In the genomic region with DNA sequence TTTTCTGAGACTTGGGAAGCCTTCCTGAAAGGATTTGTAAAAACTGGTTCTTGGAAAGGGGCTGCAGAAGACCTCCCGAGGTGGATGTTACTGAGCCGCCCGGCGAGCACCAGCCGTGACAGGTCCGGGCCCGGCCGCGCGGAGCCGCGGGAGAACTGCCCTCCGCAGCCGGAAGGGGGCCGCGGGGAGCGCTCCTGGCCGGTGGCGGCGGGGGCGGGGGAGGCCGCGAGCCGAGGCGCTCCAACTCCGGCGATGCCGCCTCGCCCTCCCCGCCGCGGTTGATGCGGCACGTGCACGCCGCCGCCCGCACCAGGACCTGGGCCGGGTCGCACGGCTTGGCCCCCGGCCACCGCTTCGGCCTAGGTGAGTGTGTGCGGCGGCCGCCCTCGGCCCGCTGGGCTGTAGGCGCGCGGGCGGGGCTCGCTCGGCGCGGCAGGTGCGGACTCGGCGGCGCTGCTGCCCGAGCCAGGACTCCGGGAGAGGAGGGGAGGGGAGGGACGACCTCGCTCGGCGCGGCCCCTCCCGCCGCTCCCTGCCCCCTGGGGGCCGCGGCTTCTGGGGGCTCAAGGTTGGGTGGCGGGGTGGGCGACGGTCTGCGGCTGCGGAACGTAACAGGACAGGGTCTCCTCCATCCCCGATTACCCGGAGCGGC, we compare ENCODE assay signal across 1 cellular context.
TF ChIP-seq lines count a peak whose summit lies in the region.

No MANE protein-coding gene starts in this region.

TF ChIP-seq in GM12878, 131 proteins besides CTCF, POLR2A, EP300 and RAD21 (continued from another document and continues in another):
- TF ChIP-seq, protein P1, sequence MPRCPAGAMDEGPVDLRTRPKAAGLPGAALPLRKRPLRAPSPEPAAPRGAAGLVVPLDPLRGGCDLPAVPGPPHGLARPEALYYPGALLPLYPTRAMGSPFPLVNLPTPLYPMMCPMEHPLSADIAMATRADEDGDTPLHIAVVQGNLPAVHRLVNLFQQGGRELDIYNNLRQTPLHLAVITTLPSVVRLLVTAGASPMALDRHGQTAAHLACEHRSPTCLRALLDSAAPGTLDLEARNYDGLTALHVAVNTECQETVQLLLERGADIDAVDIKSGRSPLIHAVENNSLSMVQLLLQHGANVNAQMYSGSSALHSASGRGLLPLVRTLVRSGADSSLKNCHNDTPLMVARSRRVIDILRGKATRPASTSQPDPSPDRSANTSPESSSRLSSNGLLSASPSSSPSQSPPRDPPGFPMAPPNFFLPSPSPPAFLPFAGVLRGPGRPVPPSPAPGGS (IDR thresholded peaks at IDR 0.05; ENCODE audit: borderline replicate concordance, insufficient read depth, low read depth, low read length, poor library complexity, severe bottlenecking), result no peak
- TF ChIP-seq, protein P2, sequence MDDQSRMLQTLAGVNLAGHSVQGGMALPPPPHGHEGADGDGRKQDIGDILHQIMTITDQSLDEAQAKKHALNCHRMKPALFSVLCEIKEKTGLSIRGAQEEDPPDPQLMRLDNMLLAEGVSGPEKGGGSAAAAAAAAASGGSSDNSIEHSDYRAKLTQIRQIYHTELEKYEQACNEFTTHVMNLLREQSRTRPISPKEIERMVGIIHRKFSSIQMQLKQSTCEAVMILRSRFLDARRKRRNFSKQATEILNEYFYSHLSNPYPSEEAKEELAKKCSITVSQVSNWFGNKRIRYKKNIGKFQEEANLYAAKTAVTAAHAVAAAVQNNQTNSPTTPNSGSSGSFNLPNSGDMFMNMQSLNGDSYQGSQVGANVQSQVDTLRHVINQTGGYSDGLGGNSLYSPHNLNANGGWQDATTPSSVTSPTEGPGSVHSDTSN (IDR thresholded peaks at IDR 0.05; ENCODE audit: insufficient replicate concordance, low read depth, low read length), result no peak
- TF ChIP-seq ZBED1 (IDR thresholded peaks at IDR 0.05; ENCODE audit: borderline replicate concordance) (no peak), ZNF24 (IDR thresholded peaks at IDR 0.05) (0 out of 2 replicates have a peak, but pooled peaks have one; percentile 18), SIX5 (IDR thresholded peaks at IDR 0.05; ENCODE audit: low read depth, low read length, severe bottlenecking) (no peak), LARP7 (IDR thresholded peaks at IDR 0.05) (peak; percentile 88), NR2F1 (conservative IDR thresholded peaks at IDR 0.05) (peak; percentile 66), DPF2 (IDR thresholded peaks at IDR 0.05) (peak; percentile 92), BMI1 (IDR thresholded peaks at IDR 0.05; ENCODE audit: borderline replicate concordance) (no peak), SRF (IDR thresholded peaks at IDR 0.05; ENCODE audit: low read depth in 2 of 2, low read length in 2 of 2) (no peak), TAF1 (IDR thresholded peaks at IDR 0.05; ENCODE audit: borderline replicate concordance, low read depth, low read length) (no peak), EGR1 (IDR thresholded peaks at IDR 0.05; ENCODE audit: borderline replicate concordance in 1 of 2, low read depth in 2 of 2, low read length in 2 of 2) (peak in 1 of 2 experiments; percentile 80; a peak in 1 of 3 replicates), SMC3 (IDR thresholded peaks at IDR 0.05; ENCODE audit: borderline replicate concordance, low read length) (0 out of 2 replicates have a peak, but pooled peaks have one; percentile 10), MXI1 (IDR thresholded peaks at IDR 0.05; ENCODE audit: low read depth, low read length) (0 out of 2 replicates have a peak, but pooled peaks have one; percentile 19), TBL1XR1 (IDR thresholded peaks at IDR 0.05; ENCODE audit: low read depth, low read length) (no peak), RELA (IDR thresholded peaks at IDR 0.05; ENCODE audit: borderline replicate concordance, partially characterized antibody) (no peak), BCL11A (IDR thresholded peaks at IDR 0.05; ENCODE audit: low read depth, low read length) (no peak), ZSCAN29 (IDR thresholded peaks at IDR 0.05) (peak; percentile 73), RB1 (IDR thresholded peaks at IDR 0.05; ENCODE audit: borderline replicate concordance) (peak; percentile 35; the same call in 1 of the 2 replicates), MTA3 (IDR thresholded peaks at IDR 0.05; ENCODE audit: borderline replicate concordance, low read length) (no peak), RCOR1 (conservative IDR thresholded peaks at IDR 0.05; ENCODE audit: low read depth, low read length) (no peak), BHLHE40 (IDR thresholded peaks at IDR 0.05; ENCODE audit: borderline replicate concordance in 1 of 2, low read depth in 2 of 2, low read length in 1 of 2) (peak; percentile 92 to 100), RFX5 (IDR thresholded peaks at IDR 0.05; ENCODE audit: low read depth, low read length) (no peak), TARDBP (IDR thresholded peaks at IDR 0.05; ENCODE audit: borderline replicate concordance) (no peak), SUPT20H (IDR thresholded peaks at IDR 0.05; ENCODE audit: borderline replicate concordance, control insufficient read depth, low read depth, low read length) (no peak), CHD4 (IDR thresholded peaks at IDR 0.05) (no peak), BACH1 (IDR thresholded peaks at IDR 0.05; ENCODE audit: borderline replicate concordance) (peak; percentile 49)
- TF ChIP-seq, protein P3, sequence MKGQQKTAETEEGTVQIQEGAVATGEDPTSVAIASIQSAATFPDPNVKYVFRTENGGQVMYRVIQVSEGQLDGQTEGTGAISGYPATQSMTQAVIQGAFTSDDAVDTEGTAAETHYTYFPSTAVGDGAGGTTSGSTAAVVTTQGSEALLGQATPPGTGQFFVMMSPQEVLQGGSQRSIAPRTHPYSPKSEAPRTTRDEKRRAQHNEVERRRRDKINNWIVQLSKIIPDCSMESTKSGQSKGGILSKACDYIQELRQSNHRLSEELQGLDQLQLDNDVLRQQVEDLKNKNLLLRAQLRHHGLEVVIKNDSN (IDR thresholded peaks at IDR 0.05; ENCODE audit: borderline replicate concordance, extremely low read length, insufficient read depth, low read depth, low read length), result no peak
- TF ChIP-seq, protein P4, sequence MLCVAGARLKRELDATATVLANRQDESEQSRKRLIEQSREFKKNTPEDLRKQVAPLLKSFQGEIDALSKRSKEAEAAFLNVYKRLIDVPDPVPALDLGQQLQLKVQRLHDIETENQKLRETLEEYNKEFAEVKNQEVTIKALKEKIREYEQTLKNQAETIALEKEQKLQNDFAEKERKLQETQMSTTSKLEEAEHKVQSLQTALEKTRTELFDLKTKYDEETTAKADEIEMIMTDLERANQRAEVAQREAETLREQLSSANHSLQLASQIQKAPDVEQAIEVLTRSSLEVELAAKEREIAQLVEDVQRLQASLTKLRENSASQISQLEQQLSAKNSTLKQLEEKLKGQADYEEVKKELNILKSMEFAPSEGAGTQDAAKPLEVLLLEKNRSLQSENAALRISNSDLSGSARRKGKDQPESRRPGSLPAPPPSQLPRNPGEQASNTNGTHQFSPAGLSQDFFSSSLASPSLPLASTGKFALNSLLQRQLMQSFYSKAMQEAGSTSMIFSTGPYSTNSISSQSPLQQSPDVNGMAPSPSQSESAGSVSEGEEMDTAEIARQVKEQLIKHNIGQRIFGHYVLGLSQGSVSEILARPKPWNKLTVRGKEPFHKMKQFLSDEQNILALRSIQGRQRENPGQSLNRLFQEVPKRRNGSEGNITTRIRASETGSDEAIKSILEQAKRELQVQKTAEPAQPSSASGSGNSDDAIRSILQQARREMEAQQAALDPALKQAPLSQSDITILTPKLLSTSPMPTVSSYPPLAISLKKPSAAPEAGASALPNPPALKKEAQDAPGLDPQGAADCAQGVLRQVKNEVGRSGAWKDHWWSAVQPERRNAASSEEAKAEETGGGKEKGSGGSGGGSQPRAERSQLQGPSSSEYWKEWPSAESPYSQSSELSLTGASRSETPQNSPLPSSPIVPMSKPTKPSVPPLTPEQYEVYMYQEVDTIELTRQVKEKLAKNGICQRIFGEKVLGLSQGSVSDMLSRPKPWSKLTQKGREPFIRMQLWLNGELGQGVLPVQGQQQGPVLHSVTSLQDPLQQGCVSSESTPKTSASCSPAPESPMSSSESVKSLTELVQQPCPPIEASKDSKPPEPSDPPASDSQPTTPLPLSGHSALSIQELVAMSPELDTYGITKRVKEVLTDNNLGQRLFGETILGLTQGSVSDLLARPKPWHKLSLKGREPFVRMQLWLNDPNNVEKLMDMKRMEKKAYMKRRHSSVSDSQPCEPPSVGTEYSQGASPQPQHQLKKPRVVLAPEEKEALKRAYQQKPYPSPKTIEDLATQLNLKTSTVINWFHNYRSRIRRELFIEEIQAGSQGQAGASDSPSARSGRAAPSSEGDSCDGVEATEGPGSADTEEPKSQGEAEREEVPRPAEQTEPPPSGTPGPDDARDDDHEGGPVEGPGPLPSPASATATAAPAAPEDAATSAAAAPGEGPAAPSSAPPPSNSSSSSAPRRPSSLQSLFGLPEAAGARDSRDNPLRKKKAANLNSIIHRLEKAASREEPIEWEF (IDR thresholded peaks at IDR 0.05; ENCODE audit: insufficient replicate concordance, low read depth, low read length), result no peak
- TF ChIP-seq, protein P5, sequence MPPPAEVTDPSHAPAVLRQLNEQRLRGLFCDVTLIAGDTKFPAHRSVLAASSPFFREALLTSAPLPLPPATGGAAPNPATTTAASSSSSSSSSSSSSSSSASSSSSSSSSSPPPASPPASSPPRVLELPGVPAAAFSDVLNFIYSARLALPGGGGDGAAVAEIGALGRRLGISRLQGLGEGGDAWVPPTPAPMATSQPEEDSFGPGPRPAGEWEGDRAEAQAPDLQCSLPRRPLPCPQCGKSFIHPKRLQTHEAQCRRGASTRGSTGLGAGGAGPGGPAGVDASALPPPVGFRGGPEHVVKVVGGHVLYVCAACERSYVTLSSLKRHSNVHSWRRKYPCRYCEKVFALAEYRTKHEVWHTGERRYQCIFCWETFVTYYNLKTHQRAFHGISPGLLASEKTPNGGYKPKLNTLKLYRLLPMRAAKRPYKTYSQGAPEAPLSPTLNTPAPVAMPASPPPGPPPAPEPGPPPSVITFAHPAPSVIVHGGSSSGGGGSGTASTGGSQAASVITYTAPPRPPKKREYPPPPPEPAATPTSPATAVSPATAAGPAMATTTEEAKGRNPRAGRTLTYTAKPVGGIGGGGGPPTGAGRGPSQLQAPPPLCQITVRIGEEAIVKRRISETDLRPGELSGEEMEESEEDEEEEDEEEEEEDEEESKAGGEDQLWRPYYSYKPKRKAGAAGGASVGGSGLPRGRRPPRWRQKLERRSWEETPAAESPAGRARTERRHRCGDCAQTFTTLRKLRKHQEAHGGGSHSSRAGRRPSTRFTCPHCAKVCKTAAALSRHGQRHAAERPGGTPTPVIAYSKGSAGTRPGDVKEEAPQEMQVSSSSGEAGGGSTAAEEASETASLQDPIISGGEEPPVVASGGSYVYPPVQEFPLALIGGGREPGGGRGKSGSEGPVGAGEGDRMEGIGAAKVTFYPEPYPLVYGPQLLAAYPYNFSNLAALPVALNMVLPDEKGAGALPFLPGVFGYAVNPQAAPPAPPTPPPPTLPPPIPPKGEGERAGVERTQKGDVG (CRISPR knock-in tag; IDR thresholded peaks at IDR 0.05), result no peak
- TF ChIP-seq, protein P6, sequence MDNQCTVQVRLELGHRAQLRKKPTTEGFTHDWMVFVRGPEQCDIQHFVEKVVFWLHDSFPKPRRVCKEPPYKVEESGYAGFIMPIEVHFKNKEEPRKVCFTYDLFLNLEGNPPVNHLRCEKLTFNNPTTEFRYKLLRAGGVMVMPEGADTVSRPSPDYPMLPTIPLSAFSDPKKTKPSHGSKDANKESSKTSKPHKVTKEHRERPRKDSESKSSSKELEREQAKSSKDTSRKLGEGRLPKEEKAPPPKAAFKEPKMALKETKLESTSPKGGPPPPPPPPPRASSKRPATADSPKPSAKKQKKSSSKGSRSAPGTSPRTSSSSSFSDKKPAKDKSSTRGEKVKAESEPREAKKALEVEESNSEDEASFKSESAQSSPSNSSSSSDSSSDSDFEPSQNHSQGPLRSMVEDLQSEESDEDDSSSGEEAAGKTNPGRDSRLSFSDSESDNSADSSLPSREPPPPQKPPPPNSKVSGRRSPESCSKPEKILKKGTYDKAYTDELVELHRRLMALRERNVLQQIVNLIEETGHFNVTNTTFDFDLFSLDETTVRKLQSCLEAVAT (IDR thresholded peaks at IDR 0.05), result no peak
- TF ChIP-seq, protein P7, sequence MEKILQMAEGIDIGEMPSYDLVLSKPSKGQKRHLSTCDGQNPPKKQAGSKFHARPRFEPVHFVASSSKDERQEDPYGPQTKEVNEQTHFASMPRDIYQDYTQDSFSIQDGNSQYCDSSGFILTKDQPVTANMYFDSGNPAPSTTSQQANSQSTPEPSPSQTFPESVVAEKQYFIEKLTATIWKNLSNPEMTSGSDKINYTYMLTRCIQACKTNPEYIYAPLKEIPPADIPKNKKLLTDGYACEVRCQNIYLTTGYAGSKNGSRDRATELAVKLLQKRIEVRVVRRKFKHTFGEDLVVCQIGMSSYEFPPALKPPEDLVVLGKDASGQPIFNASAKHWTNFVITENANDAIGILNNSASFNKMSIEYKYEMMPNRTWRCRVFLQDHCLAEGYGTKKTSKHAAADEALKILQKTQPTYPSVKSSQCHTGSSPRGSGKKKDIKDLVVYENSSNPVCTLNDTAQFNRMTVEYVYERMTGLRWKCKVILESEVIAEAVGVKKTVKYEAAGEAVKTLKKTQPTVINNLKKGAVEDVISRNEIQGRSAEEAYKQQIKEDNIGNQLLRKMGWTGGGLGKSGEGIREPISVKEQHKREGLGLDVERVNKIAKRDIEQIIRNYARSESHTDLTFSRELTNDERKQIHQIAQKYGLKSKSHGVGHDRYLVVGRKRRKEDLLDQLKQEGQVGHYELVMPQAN (conservative IDR thresholded peaks at IDR 0.05), result peak; percentile 68; the same call in 1 of the 2 replicates
- TF ChIP-seq, protein P8, sequence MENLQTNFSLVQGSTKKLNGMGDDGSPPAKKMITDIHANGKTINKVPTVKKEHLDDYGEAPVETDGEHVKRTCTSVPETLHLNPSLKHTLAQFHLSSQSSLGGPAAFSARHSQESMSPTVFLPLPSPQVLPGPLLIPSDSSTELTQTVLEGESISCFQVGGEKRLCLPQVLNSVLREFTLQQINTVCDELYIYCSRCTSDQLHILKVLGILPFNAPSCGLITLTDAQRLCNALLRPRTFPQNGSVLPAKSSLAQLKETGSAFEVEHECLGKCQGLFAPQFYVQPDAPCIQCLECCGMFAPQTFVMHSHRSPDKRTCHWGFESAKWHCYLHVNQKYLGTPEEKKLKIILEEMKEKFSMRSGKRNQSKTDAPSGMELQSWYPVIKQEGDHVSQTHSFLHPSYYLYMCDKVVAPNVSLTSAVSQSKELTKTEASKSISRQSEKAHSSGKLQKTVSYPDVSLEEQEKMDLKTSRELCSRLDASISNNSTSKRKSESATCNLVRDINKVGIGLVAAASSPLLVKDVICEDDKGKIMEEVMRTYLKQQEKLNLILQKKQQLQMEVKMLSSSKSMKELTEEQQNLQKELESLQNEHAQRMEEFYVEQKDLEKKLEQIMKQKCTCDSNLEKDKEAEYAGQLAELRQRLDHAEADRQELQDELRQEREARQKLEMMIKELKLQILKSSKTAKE (IDR thresholded peaks at IDR 0.05; ENCODE audit: low read depth, poor library complexity, severe bottlenecking), result no peak
- TF ChIP-seq, protein P9, sequence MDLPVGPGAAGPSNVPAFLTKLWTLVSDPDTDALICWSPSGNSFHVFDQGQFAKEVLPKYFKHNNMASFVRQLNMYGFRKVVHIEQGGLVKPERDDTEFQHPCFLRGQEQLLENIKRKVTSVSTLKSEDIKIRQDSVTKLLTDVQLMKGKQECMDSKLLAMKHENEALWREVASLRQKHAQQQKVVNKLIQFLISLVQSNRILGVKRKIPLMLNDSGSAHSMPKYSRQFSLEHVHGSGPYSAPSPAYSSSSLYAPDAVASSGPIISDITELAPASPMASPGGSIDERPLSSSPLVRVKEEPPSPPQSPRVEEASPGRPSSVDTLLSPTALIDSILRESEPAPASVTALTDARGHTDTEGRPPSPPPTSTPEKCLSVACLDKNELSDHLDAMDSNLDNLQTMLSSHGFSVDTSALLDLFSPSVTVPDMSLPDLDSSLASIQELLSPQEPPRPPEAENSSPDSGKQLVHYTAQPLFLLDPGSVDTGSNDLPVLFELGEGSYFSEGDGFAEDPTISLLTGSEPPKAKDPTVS (IDR thresholded peaks at IDR 0.05; ENCODE audit: low read depth, low read length), result no peak
